In the genomic region with DNA sequence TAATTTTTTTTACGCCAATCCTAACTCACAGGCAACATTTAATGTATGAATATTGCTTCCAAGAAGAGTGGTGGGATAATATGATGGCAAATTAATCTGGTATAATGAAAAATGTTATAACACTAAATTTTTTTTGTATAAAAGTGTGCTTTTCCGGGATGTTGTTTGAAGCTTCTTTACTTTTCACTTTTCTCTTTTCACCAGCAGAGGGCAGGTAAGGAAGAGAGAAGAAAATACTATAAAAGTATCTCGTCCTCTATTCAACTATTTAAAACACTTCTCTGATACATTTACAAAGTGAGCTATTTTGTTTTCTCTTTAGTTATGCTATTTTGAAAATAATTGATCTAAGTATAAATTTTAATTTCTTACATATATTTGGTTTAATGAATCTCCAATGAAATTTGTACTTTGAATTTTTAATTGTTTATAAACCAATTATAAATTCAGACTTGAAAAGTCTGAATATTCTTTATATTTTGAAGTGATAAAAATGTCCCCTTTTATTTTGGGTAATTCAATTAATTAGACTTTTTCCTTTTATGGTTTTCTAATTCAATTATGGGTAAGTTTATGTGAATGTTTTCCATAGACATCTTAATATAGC, we compare ENCODE assay signal across 8 cellular contexts. TPM values are rescaled to one million over a fixed set of nuclear protein-coding genes. Genes with fewer than 3 reads are reported as not detected.
A peak's percentile ranks its signal among the peaks of the same experiment; 100 is the strongest.
DNase-seq lines count a peak whose midpoint lies in the region; ATAC-seq and TF ChIP-seq lines count a peak whose summit lies in the region.

No MANE protein-coding gene starts in this region.

- H3K4me2 ChIP-seq in mesendoderm (ENCODE audit: low read length): no peak overlapping the region

- no peaks in the 10 kb centered on the region for H3K79me1 ChIP-seq in mesendoderm (ENCODE audit: low read length)

- no peak overlapping the region for H3K23ac ChIP-seq in mesendoderm (ENCODE audit: low read length)

- DNase-seq in cardiac muscle cell (ENCODE audit: low read depth in 1 of 2, low spot score in 1 of 2) (peak; percentile 44 to 59), right atrium auricular region (ENCODE audit: low spot score) (no peak), NCI-H1092 (lab: John Stamatoyannopoulos, UW) (peak; percentile 32), body of pancreas (no peak), mesendoderm (peak; percentile 34), NOMO-1 treated with dmso at 0.1 percent for 144 hours (lab: John Stamatoyannopoulos, UW; ENCODE audit: unreplicated experiment) (no peak)
- no peak for DNase-seq in stimulated activated CD4-positive, alpha-beta T cell treated with anti-CD3 and anti-CD28 coated beads, Interleukin-2, amount 100 ng/mL, for 24 hours

- 28% methylated on average over 3 of the region's 3 CpGs for WGBS in body of pancreas, 2 donors
- no CpG with 5 or more reads among the region's 3 CpGs for WGBS in mesendoderm (ENCODE audit: extremely low coverage, insufficient coverage, low lambda C conversion rate)

- no peak overlapping the region for H4K5ac ChIP-seq in mesendoderm (ENCODE audit: low read length)

- H3K4me1 ChIP-seq in cardiac muscle cell (ENCODE audit: low read depth) (no peaks in the 10 kb centered on the region), right atrium auricular region (no peaks in the 10 kb centered on the region), body of pancreas (no peaks in the 10 kb centered on the region), mesendoderm (ENCODE audit: control insufficient read depth, low read depth, low read length) (no peaks in the 10 kb centered on the region)

- H2AK5ac ChIP-seq in mesendoderm (ENCODE audit: low read length): no peak overlapping the region

- TF ChIP-seq POLR2A in body of pancreas (IDR thresholded peaks at IDR 0.05): no peak

- no peaks in the 10 kb centered on the region for H3K9me3 ChIP-seq in cardiac muscle cell (ENCODE audit: low read depth)
- no peaks in the 10 kb centered on the region for H3K9me3 ChIP-seq in right atrium auricular region
- H3K9me3 ChIP-seq in body of pancreas: no peaks in the 10 kb centered on the region

- no peak overlapping the region for H3K56ac ChIP-seq in mesendoderm (ENCODE audit: low read length)

- H3K79me2 ChIP-seq in mesendoderm (ENCODE audit: control insufficient read depth, insufficient read depth, low read length): no peaks in the 10 kb centered on the region

- no peak overlapping the region for H4K8ac ChIP-seq in mesendoderm (ENCODE audit: low read depth, low read length)

- no peak overlapping the region for H2BK15ac ChIP-seq in mesendoderm (replicated peaks; ENCODE audit: low read depth)

- no peak overlapping the region for H3K4ac ChIP-seq in mesendoderm (ENCODE audit: low read depth, low read length)

- H3K27ac ChIP-seq in cardiac muscle cell: no peak overlapping the region
- no peak overlapping the region for H3K27ac ChIP-seq in right atrium auricular region
- H3K27ac ChIP-seq in body of pancreas: peak overlapping the region in 1 of 4 donors; percentile 41
- H3K27ac ChIP-seq in mesendoderm (ENCODE audit: low read depth, low read length): no peak overlapping the region

- intact Hi-C loops in body of pancreas (cut with DNase I): no loop called here

- H3K4me3 ChIP-seq in cardiac muscle cell (no peak overlapping the region), right atrium auricular region (no peak overlapping the region), body of pancreas (no peak overlapping the region), mesendoderm (ENCODE audit: low read length) (no peak overlapping the region)

- H2BK5ac ChIP-seq in mesendoderm (ENCODE audit: low read length): no peak overlapping the region

- H3K9ac ChIP-seq in mesendoderm (ENCODE audit: low read length): no peak overlapping the region

- H3K36me3 ChIP-seq in cardiac muscle cell: no peaks in the 10 kb centered on the region
- H3K36me3 ChIP-seq in right atrium auricular region: no peaks in the 10 kb centered on the region
- no peaks in the 10 kb centered on the region for H3K36me3 ChIP-seq in body of pancreas (replicated peaks in 1 of 2; ENCODE audit: insufficient read depth in 1 of 2, low read depth in 2 of 2)
- no peaks in the 10 kb centered on the region for H3K36me3 ChIP-seq in mesendoderm (ENCODE audit: control insufficient read depth, insufficient read depth, low read length)

- no peak overlapping the region for H3K18ac ChIP-seq in mesendoderm (ENCODE audit: low read length)

- ATAC-seq in body of pancreas (peak; percentile 50), HG03139 (IDR thresholded peaks at IDR 0.05; ENCODE audit: unreplicated experiment) (no peak)

- H3K27me3 ChIP-seq in cardiac muscle cell (no peaks in the 10 kb centered on the region), right atrium auricular region (no peaks in the 10 kb centered on the region), body of pancreas (no peaks in the 10 kb centered on the region), mesendoderm (ENCODE audit: insufficient read depth, low read length, poor library complexity) (no peaks in the 10 kb centered on the region)

- no peak overlapping the region for H2BK120ac ChIP-seq in mesendoderm (ENCODE audit: low read depth, low read length)

- TF ChIP-seq CTCF in cardiac muscle cell (IDR thresholded peaks at IDR 0.05; ENCODE audit: low read depth, low read length) (peak; percentile 58), right atrium auricular region (IDR thresholded peaks at IDR 0.05) (peak in 1 of 2 donors; percentile 66), body of pancreas (IDR thresholded peaks at IDR 0.05) (peak; percentile 14 to 63 (median 54))

RNA-seq across cellular contexts. Expression of a gene that starts 20.7 kb away (rescaled TPM):
- total RNA-seq in cardiac muscle cell: 12.0 and 13.3 TPM in 2 replicates
- 8.8 and 14.1 TPM in 2 replicates for polyA plus RNA-seq in cardiac muscle cell
- total RNA-seq in right atrium auricular region: 1 to 10 TPM in 1 of 2 donors, under 1 TPM in 1; 0.67 to 1.3 TPM
- 100 to 1,000 TPM; 251 to 329 TPM for total RNA-seq in body of pancreas
- 0.07 TPM for polyA plus RNA-seq in mesendoderm (2013, experiment 1 of 2)
- 0.10 TPM for polyA plus RNA-seq in mesendoderm (2013, experiment 2 of 2)

RNA-seq across cellular contexts. Expression of a gene that starts 31.8 kb away (rescaled TPM):
- total RNA-seq in cardiac muscle cell (0.18 TPM in 1 of 2 replicates, not detected in the other), right atrium auricular region (not detected), body of pancreas (not detected)
- polyA plus RNA-seq in cardiac muscle cell: 0.70 TPM in 1 of 2 replicates, not detected in the other
- polyA plus RNA-seq in mesendoderm (2013, experiment 1 of 2): not detected
- not detected for polyA plus RNA-seq in mesendoderm (2013, experiment 2 of 2)

Comparison
In these comparisons a context has a peak if more than half of its experiments do, and no peak if none do; other contexts are left out.
1. DNase-seq: peak in cardiac muscle cell (2 of 2), NCI-H1092 (single experiment) and mesendoderm (single experiment); none in right atrium auricular region (single experiment), body of pancreas (0 of 4), stimulated activated CD4-positive, alpha-beta T cell treated with anti-CD3 and anti-CD28 coated beads, Interleukin-2, amount 100 ng/mL, for 24 hours (0 of 2) and NOMO-1 treated with dmso at 0.1 percent for 144 hours (single experiment).
2. RNA of a gene that starts 20.7 kb away (total RNA-seq): 251 to 329 TPM in body of pancreas; 12.0 to 13.3 TPM in cardiac muscle cell and 0.67 to 1.3 TPM in right atrium auricular region; every median in the first group is over 10 times any median in the second.